ENCODE assay signal across 22 cellular contexts in the genomic region with DNA sequence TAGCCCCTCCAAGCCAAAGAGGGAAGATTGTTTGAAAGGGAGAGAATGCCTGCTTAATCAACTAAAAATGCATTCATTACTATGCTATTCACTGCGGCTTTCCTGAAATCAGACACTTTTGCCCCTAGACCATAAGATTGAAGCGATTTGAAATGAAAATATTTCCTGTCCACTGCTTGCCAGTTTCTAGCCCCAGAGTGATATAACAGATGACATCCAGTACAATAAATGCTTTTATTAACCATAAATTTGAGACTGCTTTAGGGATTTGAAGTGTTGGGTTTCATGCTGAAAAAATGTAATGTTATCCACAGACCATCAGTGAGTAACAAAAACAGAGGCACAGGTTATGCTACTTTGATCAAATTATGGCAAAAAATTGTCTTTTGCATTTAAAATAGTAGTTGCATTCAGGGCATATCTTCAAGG. TPM values are rescaled to one million over a fixed set of nuclear protein-coding genes. Genes with fewer than 3 reads are reported as not detected.
A peak's percentile ranks its signal among the peaks of the same experiment; 100 is the strongest.
DNase-seq lines count a peak whose midpoint lies in the region; ATAC-seq, FAIRE-seq and TF ChIP-seq lines count a peak whose summit lies in the region.
"Had no signal": no experiment of that assay in that cellular context is flagged by ENCODE, and none has a peak within 500 bp of the region (broad histone marks: within the 10 kb centered on the region; RNA-seq: fewer than 3 reads in every experiment).

No MANE protein-coding gene starts in this region.

- H3K9me3 ChIP-seq in fibroblast of lung (ENCODE audit: control insufficient read depth, insufficient read depth, low read depth, low read length) (no peaks in the 10 kb centered on the region), neuron (ENCODE audit: low read length) (no peaks in the 10 kb centered on the region)
- H3K9me3 ChIP-seq: BE2C, heart right ventricle had no signal

- H3K4me2 ChIP-seq in fibroblast of lung (ENCODE audit: extremely low read depth, insufficient read depth, low read length): no peak overlapping the region

- H3K4me1 Mint-ChIP-seq in activated CD8-positive, alpha-beta T cell treated with anti-CD3 and anti-CD28 coated beads for 36 hours (ENCODE audit: low read depth): no peaks in the 10 kb centered on the region
- H3K4me1 Mint-ChIP-seq: central memory CD8-positive, alpha-beta T cell; naive thymus-derived CD8-positive, alpha-beta T cell; stimulated activated effector memory CD8-positive, alpha-beta T cell treated with anti-CD3 and anti-CD28 coated beads, Interleukin-12 subunit alpha, Interleukin-12 subunit beta, amount 100 ng/mL, for 72 hours had no signal

- no peak overlapping the region for H3K4me3 Mint-ChIP-seq in activated CD8-positive, alpha-beta T cell treated with anti-CD3 and anti-CD28 coated beads for 36 hours
- H3K4me3 Mint-ChIP-seq: central memory CD8-positive, alpha-beta T cell; naive thymus-derived CD8-positive, alpha-beta T cell; stimulated activated effector memory CD8-positive, alpha-beta T cell treated with anti-CD3 and anti-CD28 coated beads, Interleukin-12 subunit alpha, Interleukin-12 subunit beta, amount 100 ng/mL, for 72 hours had no signal

- H2AFZ ChIP-seq in fibroblast of lung (ENCODE audit: low read length): no peak overlapping the region
- H2AFZ ChIP-seq in neuron (ENCODE audit: low read depth, low read length): no peak overlapping the region
- H2AFZ ChIP-seq: GM23248 had no signal

- no peak for ATAC-seq in activated CD8-positive, alpha-beta T cell treated with anti-CD3 and anti-CD28 coated beads for 36 hours
- ATAC-seq in GM19395 (IDR thresholded peaks at IDR 0.05; ENCODE audit: unreplicated experiment): no peak
- ATAC-seq: activated naive CD4-positive, alpha-beta T cell treated with anti-CD3 and anti-CD28 coated beads, Interleukin-2, amount 50 U/mL, for 72 hours; naive thymus-derived CD8-positive, alpha-beta T cell; stimulated activated effector memory CD8-positive, alpha-beta T cell treated with anti-CD3 and anti-CD28 coated beads, Interleukin-12 subunit alpha, Interleukin-12 subunit beta, amount 100 ng/mL, for 72 hours had no signal

- no peaks in the 10 kb centered on the region for H3K36me3 Mint-ChIP-seq in activated CD8-positive, alpha-beta T cell treated with anti-CD3 and anti-CD28 coated beads for 36 hours (ENCODE audit: low read depth)
- H3K36me3 Mint-ChIP-seq: activated naive CD4-positive, alpha-beta T cell treated with anti-CD3 and anti-CD28 coated beads, Interleukin-2, amount 50 U/mL, for 72 hours; naive thymus-derived CD8-positive, alpha-beta T cell; stimulated activated effector memory CD8-positive, alpha-beta T cell treated with anti-CD3 and anti-CD28 coated beads, Interleukin-12 subunit alpha, Interleukin-12 subunit beta, amount 100 ng/mL, for 72 hours had no signal

- H3K9ac ChIP-seq in fibroblast of lung (ENCODE audit: insufficient read depth, low read length): no peak overlapping the region
- H3K9ac ChIP-seq: GM23248 had no signal

- H3K27me3 Mint-ChIP-seq in activated CD8-positive, alpha-beta T cell treated with anti-CD3 and anti-CD28 coated beads for 36 hours: peaks cover 12% of the 10 kb centered on the region

- FAIRE-seq in GM12891 (lab: Jason Lieb, UNC): no peak

- H3K36me3 ChIP-seq in fibroblast of lung (ENCODE audit: control insufficient read depth, insufficient read depth, low read length) (no peaks in the 10 kb centered on the region), neuron (ENCODE audit: insufficient read depth, low read length) (no peaks in the 10 kb centered on the region)
- H3K36me3 ChIP-seq: BE2C, heart right ventricle had no signal

- DNase-seq in EH (ENCODE audit: low read depth) (peak; percentile 56), SK-MEL-5 (ENCODE audit: low read depth, low spot score) (peak; percentile 36), fibroblast of lung (ENCODE audit: low read depth in 2 of 2) (peak; percentile 14 to 92), NCI-H1436 (lab: John Stamatoyannopoulos, UW) (no peak), GM12891 (ENCODE audit: insufficient read length, low spot score) (no peak)
- DNase-seq in activated CD8-positive, alpha-beta T cell treated with anti-CD3 and anti-CD28 coated beads for 36 hours: no peak
- DNase-seq: activated CD4-positive, alpha-beta T cell treated with anti-CD3 and anti-CD28 coated beads for 48 hours; BE2C; DMS53; GM23248; heart right ventricle; kidney glomerular epithelial cell; naive thymus-derived CD8-positive, alpha-beta T cell; SHP77; T1000; trophoblast cell had no signal

- H3K27me3 ChIP-seq in fibroblast of lung (ENCODE audit: control insufficient read depth, insufficient read depth, low read length): no peaks in the 10 kb centered on the region
- no peaks in the 10 kb centered on the region for H3K27me3 ChIP-seq in neuron (ENCODE audit: insufficient read depth, low read length)
- H3K27me3 ChIP-seq: BE2C had no signal

- H3K4me3 ChIP-seq in fibroblast of lung (replicated peaks in 1 of 4; ENCODE audit: control extremely low read depth in 1 of 4, insufficient read depth in 1 of 4, low read depth in 3 of 4, low read length in 4 of 4) (no peak overlapping the region), neuron (ENCODE audit: low read length) (peak overlapping the region; percentile 40)
- H3K4me3 ChIP-seq: GM23248, heart right ventricle had no signal

- TF ChIP-seq POLR2A in GM12891 (IDR thresholded peaks at IDR 0.05; ENCODE audit: low read depth, low read length): no peak

- H3K4me1 ChIP-seq in fibroblast of lung (ENCODE audit: control insufficient read depth, extremely low read depth, insufficient read depth, low read length) (no peaks in the 10 kb centered on the region), neuron (ENCODE audit: insufficient read depth, low read length) (peaks cover 49% of the 10 kb centered on the region)
- H3K4me1 ChIP-seq: BE2C had no signal

- H3K27ac ChIP-seq in fibroblast of lung (ENCODE audit: insufficient read depth, low read length): no peak overlapping the region
- H3K27ac ChIP-seq: GM23248 had no signal

- no peaks in the 10 kb centered on the region for H4K20me1 ChIP-seq in fibroblast of lung (ENCODE audit: control insufficient read depth, extremely low read depth, insufficient read depth, low read length)

- POLR2A ChIA-PET in activated CD8-positive, alpha-beta T cell treated with anti-CD3 and anti-CD28 coated beads for 36 hours (lab: Charles Lee): no interaction called here

- CTCF ChIA-PET in activated CD8-positive, alpha-beta T cell treated with anti-CD3 and anti-CD28 coated beads for 36 hours (lab: Charles Lee): no interaction called here

- no peaks in the 10 kb centered on the region for H3K9me3 Mint-ChIP-seq in activated CD8-positive, alpha-beta T cell treated with anti-CD3 and anti-CD28 coated beads for 36 hours
- H3K9me3 Mint-ChIP-seq: activated naive CD4-positive, alpha-beta T cell treated with anti-CD3 and anti-CD28 coated beads, Interleukin-2, amount 50 U/mL, for 72 hours; central memory CD8-positive, alpha-beta T cell; naive thymus-derived CD8-positive, alpha-beta T cell; stimulated activated effector memory CD8-positive, alpha-beta T cell treated with anti-CD3 and anti-CD28 coated beads, Interleukin-12 subunit alpha, Interleukin-12 subunit beta, amount 100 ng/mL, for 72 hours had no signal

- H3K79me2 ChIP-seq in fibroblast of lung (ENCODE audit: control insufficient read depth, insufficient read depth, low read length): no peaks in the 10 kb centered on the region

- in situ Hi-C loops in SK-MEL-5 (cut with HindIII; ENCODE audit: low pct_unique_long_range_greater_than_20kb, low sequenced_read_pairs): no loop called here

- intact Hi-C loops in activated CD8-positive, alpha-beta T cell treated with anti-CD3 and anti-CD28 coated beads for 36 hours (cut with micrococcal nuclease): no loop called here

- no peak for TF ChIP-seq CTCF in fibroblast of lung (conservative IDR thresholded peaks at IDR 0.05 in 1 of 2, IDR thresholded peaks at IDR 0.05 in 1 of 2; ENCODE audit: low read depth in 1 of 2, low read length in 2 of 2)
- no peak for TF ChIP-seq CTCF in activated CD8-positive, alpha-beta T cell treated with anti-CD3 and anti-CD28 coated beads for 36 hours (IDR thresholded peaks at IDR 0.05)

- no peak overlapping the region for H3K27ac Mint-ChIP-seq in activated CD8-positive, alpha-beta T cell treated with anti-CD3 and anti-CD28 coated beads for 36 hours
- H3K27ac Mint-ChIP-seq: activated naive CD4-positive, alpha-beta T cell treated with anti-CD3 and anti-CD28 coated beads, Interleukin-2, amount 50 U/mL, for 72 hours; naive thymus-derived CD8-positive, alpha-beta T cell; stimulated activated effector memory CD8-positive, alpha-beta T cell treated with anti-CD3 and anti-CD28 coated beads, Interleukin-12 subunit alpha, Interleukin-12 subunit beta, amount 100 ng/mL, for 72 hours had no signal

TF ChIP-seq in GM12891, 5 proteins besides CTCF, POLR2A, EP300 and RAD21:
- no peak for TF ChIP-seq PAX5 (IDR thresholded peaks at IDR 0.05; ENCODE audit: insufficient read depth, low read length, severe bottlenecking)
- TF ChIP-seq SPI1 (IDR thresholded peaks at IDR 0.05; ENCODE audit: low read depth, low read length): no peak
- no peak for TF ChIP-seq POU2F2 (IDR thresholded peaks at IDR 0.05; ENCODE audit: low read depth, low read length)
- no peak for TF ChIP-seq POLR2AphosphoS5 (IDR thresholded peaks at IDR 0.05; ENCODE audit: low read depth, low read length)
- no peak for TF ChIP-seq TAF1 (IDR thresholded peaks at IDR 0.05; ENCODE audit: low read depth, low read length)
TF ChIP-seq in GM12891: peak in this region for 0.

RNA-seq across cellular contexts. Expression of gene IL17RD, which starts 14.1 kb away (rescaled TPM):
- 1.2 and 1.4 TPM in 2 replicates for total RNA-seq in SK-MEL-5 (2014; rRNA removed; shearing (Covaris generic))
- polyA plus RNA-seq in SK-MEL-5 (2015; cell fraction: cytosol; rRNA removed): 2.4 and 3.6 TPM in 2 replicates
- polyA plus RNA-seq in SK-MEL-5 (2015; cell fraction: nucleus; rRNA removed): 1.2 and 1.8 TPM in 2 replicates
- 1.8 and 2.1 TPM in 2 replicates for total RNA-seq in fibroblast of lung
- polyA plus RNA-seq in fibroblast of lung: 0.60 and 3.1 TPM in 2 replicates
- polyA plus RNA-seq in fibroblast of lung (2012): 0.47 and 2.2 TPM in 2 replicates
- polyA minus RNA-seq in fibroblast of lung (ENCODE audit: low replicate concordance): 1.1 and 10.0 TPM in 2 replicates
- not detected for total RNA-seq in activated CD8-positive, alpha-beta T cell treated with anti-CD3 and anti-CD28 coated beads for 36 hours
- polyA plus RNA-seq in GM12891 (2012; ENCODE audit: low read depth, missing spikeins): 0.08 TPM
- total RNA-seq: naive thymus-derived CD8-positive, alpha-beta T cell had no signal
- polyA plus RNA-seq: naive thymus-derived CD8-positive, alpha-beta T cell had no signal

RNA-seq across cellular contexts. Expression of gene HESX1, which starts 48.7 kb away (rescaled TPM):
- 0.53 and 0.87 TPM in 2 replicates for total RNA-seq in SK-MEL-5 (2014; rRNA removed; shearing (Covaris generic))
- 1.3 and 1.6 TPM in 2 replicates for polyA plus RNA-seq in SK-MEL-5 (2015; cell fraction: cytosol; rRNA removed)
- polyA plus RNA-seq in SK-MEL-5 (2015; cell fraction: nucleus; rRNA removed): 6.1 and 15.2 TPM in 2 replicates
- total RNA-seq in fibroblast of lung: 0.26 and 0.99 TPM in 2 replicates
- 0.64 and 0.72 TPM in 2 replicates for polyA plus RNA-seq in fibroblast of lung
- polyA plus RNA-seq in fibroblast of lung (2012): 0.40 and 0.62 TPM in 2 replicates
- polyA minus RNA-seq in fibroblast of lung (ENCODE audit: low replicate concordance): not detected in 2 replicates
- under 1 TPM; 0.43 to 0.54 TPM for total RNA-seq in activated CD8-positive, alpha-beta T cell treated with anti-CD3 and anti-CD28 coated beads for 36 hours
- 3.5 TPM for polyA plus RNA-seq in GM12891 (2012; ENCODE audit: low read depth, missing spikeins)
- total RNA-seq: GM23248, skeletal muscle tissue had no signal

Comparison
In these comparisons a context has a peak if more than half of its experiments do, and no peak if none do; other contexts are left out.
1. DNase-seq: peak in EH (single experiment), SK-MEL-5 (single experiment) and fibroblast of lung (2 of 2); none in activated CD8-positive, alpha-beta T cell treated with anti-CD3 and anti-CD28 coated beads for 36 hours (single experiment), NCI-H1436 (single experiment) and GM12891 (single experiment).